Comparison of ENCODE assay signal across 8 cellular contexts in the genomic region with DNA sequence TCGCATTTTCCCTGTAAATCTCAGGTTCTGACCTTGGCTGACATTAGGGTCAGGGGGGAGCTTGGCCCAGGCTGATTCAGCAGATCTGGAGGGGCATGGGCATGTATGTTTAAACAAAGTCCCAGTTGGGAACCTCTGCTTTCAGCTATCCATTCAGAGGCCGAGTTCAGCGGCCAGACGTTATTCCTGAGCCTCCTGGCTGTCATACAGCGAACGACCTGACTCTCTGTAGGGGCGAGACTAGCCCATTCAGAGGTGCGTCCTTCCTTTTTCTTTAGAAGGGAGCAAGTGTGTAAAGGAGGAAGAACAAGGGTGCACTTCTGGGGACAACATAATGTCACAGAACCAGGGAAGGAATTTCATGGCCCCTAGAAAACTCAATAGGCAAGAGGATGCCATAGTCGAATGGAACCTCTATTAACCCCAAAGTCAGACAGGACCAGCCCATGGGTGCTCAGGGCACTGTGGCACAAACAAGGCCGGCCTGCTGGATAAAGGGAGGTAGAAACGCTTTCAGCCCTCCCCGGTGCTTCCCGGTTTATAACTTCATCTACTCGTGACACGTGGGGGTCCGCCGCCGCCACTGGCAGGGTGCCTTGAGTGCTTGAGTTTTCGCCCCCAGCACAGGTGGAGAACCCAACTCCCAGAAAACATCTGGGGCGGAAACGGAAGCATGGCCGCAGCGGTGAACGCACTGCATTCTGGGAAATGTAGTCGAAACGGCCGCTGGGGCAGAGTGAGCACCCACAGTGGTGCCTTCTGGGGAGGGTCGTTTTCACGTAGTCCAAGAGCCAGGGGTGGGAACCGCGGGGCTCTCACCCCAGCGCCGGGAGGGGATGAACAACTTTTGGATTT. TPM values are rescaled to one million over a fixed set of nuclear protein-coding genes. Genes with fewer than 3 reads are reported as not detected.
DNase-seq lines count a peak whose midpoint lies in the region; ATAC-seq, FAIRE-seq and TF ChIP-seq lines count a peak whose summit lies in the region.

No MANE protein-coding gene starts in this region.

- FAIRE-seq in pancreas (lab: Jason Lieb, UNC) = no peak

- no peak for TF ChIP-seq POLR2A in thyroid gland (IDR thresholded peaks at IDR 0.05)

- H3K27ac ChIP-seq in SJCRH30 (no peak overlapping the region), pancreas (no peak overlapping the region), thyroid gland (no peak overlapping the region)

- TF ChIP-seq CTCF in pancreas (IDR thresholded peaks at IDR 0.05) = no peak
- TF ChIP-seq CTCF in thyroid gland (IDR thresholded peaks at IDR 0.05) = no peak

- 24 to 26% methylated on average over 33 of the region's 33 CpGs for WGBS in pancreas, 2 donors
- 26 to 28% methylated on average over 24 to 26 of the region's 33 CpGs for WGBS in thyroid gland, 2 donors

- intact Hi-C loops in activated naive CD4-positive, alpha-beta T cell treated with anti-CD3 and anti-CD28 coated beads for 36 hours (cut with micrococcal nuclease) = loop anchor here (2.0 kb wide), 2 partner anchors 53 to 129 kb away; no protein-coding TSS in a partner anchor
- intact Hi-C loops in head of caudate nucleus (cut with DNase I) (no loop called here), pancreas (cut with DNase I) (loop anchor here in 1 of 3 donors (10.0 kb wide), 1 partner anchor 531 kb away; no protein-coding TSS in a partner anchor), thyroid gland (cut with DNase I) (no loop called here)

- H3K36me3 ChIP-seq in SJCRH30 = no peaks in the 10 kb centered on the region
- no peaks in the 10 kb centered on the region for H3K36me3 ChIP-seq in pancreas
- H3K36me3 ChIP-seq in thyroid gland = no peaks in the 10 kb centered on the region

- CTCF ChIA-PET in activated naive CD4-positive, alpha-beta T cell treated with anti-CD3 and anti-CD28 coated beads for 36 hours (lab: Charles Lee) = interaction anchor here (0.7 to 0.9 kb wide), 2 partner anchors 16 to 122 kb away, joined by 3 to 7 read pairs; no protein-coding TSS in a partner anchor

- no peaks in the 10 kb centered on the region for H3K36me3 Mint-ChIP-seq in activated naive CD4-positive, alpha-beta T cell treated with anti-CD3 and anti-CD28 coated beads for 36 hours (ENCODE audit: low read depth)

- H3K27me3 ChIP-seq in SJCRH30 (no peaks in the 10 kb centered on the region), pancreas (no peaks in the 10 kb centered on the region), thyroid gland (no peaks in the 10 kb centered on the region)

- H3K4me1 ChIP-seq in SJCRH30 (no peaks in the 10 kb centered on the region), pancreas (no peaks in the 10 kb centered on the region), thyroid gland (peaks cover 0 to 9% of the 10 kb centered on the region in 2 donors)

- H3K27me3 Mint-ChIP-seq in activated naive CD4-positive, alpha-beta T cell treated with anti-CD3 and anti-CD28 coated beads for 36 hours (ENCODE audit: low read depth) = no peaks in the 10 kb centered on the region

- DNase-seq in AG08395 (ENCODE audit: low spot score) = peak; percentile 81
- peak; percentile 41 to 65 for DNase-seq in SJCRH30
- peak; percentile 85 for DNase-seq in activated naive CD4-positive, alpha-beta T cell treated with anti-CD3 and anti-CD28 coated beads for 36 hours
- peak; percentile 61 to 91 (median 79) for DNase-seq in head of caudate nucleus
- DNase-seq in pancreas = peak; percentile 53 to 84 (median 72)
- peak; percentile 54 to 63 for DNase-seq in thyroid gland

- peak overlapping the region; percentile 78 for H3K4me3 Mint-ChIP-seq in activated naive CD4-positive, alpha-beta T cell treated with anti-CD3 and anti-CD28 coated beads for 36 hours

- peak overlapping the region; percentile 82 for H3K27ac Mint-ChIP-seq in activated naive CD4-positive, alpha-beta T cell treated with anti-CD3 and anti-CD28 coated beads for 36 hours

- ATAC-seq in GM18909 (IDR thresholded peaks at IDR 0.05; ENCODE audit: poor library complexity, unreplicated experiment) (peak; percentile 78), HG03342 (IDR thresholded peaks at IDR 0.05; ENCODE audit: unreplicated experiment) (peak; percentile 73), pancreas (peak; percentile 88 to 98 (median 95))

- peaks cover 14% of the 10 kb centered on the region for H3K4me1 Mint-ChIP-seq in activated naive CD4-positive, alpha-beta T cell treated with anti-CD3 and anti-CD28 coated beads for 36 hours (ENCODE audit: low read depth)

- peak overlapping the region; percentile 47 for H3K4me3 ChIP-seq in SJCRH30
- H3K4me3 ChIP-seq in pancreas = peak overlapping the region in 3 of 4 donors; percentile 28 to 45 (median 28)
- peak overlapping the region in 2 of 3 donors; percentile 14 to 23 for H3K4me3 ChIP-seq in thyroid gland (replicated peaks in 1 of 3)

- H3K9me3 Mint-ChIP-seq in activated naive CD4-positive, alpha-beta T cell treated with anti-CD3 and anti-CD28 coated beads for 36 hours = no peaks in the 10 kb centered on the region

- H3K9me3 ChIP-seq in SJCRH30 (replicated peaks) (no peaks in the 10 kb centered on the region), pancreas (no peaks in the 10 kb centered on the region), thyroid gland (no peaks in the 10 kb centered on the region)

RNA-seq across cellular contexts. Expression of a gene that starts 33.2 kb away (rescaled TPM):
- 0.45 and 0.68 TPM in 2 replicates for total RNA-seq in SJCRH30 (2014; rRNA removed; shearing (Covaris generic))
- total RNA-seq in activated naive CD4-positive, alpha-beta T cell treated with anti-CD3 and anti-CD28 coated beads for 36 hours = 10 to 100 TPM; 12.0 to 13.4 TPM
- total RNA-seq in pancreas (10 to 100 TPM in 1 of 6 donors, 1 to 10 TPM in 5; 3.7 to 23.6 (median 6.8) TPM), thyroid gland (10 to 100 TPM in 2 of 4 donors, 1 to 10 TPM in 2; 9.2 to 12.1 (median 10.3) TPM)
- polyA plus RNA-seq in pancreas = 10 to 100 TPM; 10.5 to 11.6 TPM
